Comparison of ENCODE assay signal across 9 cellular contexts in the genomic region with DNA sequence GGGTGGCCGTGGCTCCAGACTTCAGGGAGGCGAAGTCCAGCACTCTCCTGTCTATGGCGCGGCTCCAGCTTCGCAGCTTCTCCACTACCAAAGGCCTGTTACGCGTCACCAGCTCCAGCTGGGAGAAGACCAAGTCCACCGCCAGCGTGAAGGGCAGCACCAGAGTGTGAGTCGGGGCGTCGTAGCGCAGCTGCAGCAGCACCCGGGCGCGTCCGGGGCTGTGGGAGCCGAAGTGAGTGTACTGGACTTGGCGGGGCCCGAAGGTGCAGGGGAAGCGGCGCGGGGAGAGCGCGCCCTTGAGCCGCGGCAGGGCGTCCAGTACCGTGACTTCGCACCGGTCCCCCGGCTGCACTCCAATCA. TPM values are rescaled to one million over a fixed set of nuclear protein-coding genes. Genes with fewer than 3 reads are reported as not detected.
A peak's percentile ranks its signal among the peaks of the same experiment; 100 is the strongest.
DNase-seq lines count a peak whose midpoint lies in the region; ATAC-seq lines count a peak whose summit lies in the region.
"Had no signal": no experiment of that assay in that cellular context is flagged by ENCODE, and none has a peak within 500 bp of the region (broad histone marks: within the 10 kb centered on the region; RNA-seq: fewer than 3 reads in every experiment).

No MANE protein-coding gene starts in this region.

- ATAC-seq in activated naive CD8-positive, alpha-beta T cell treated with anti-CD3 and anti-CD28 coated beads, Interleukin-2, amount 10 ng/mL, durations not matched to agents 7 days and 5 days (ENCODE audit: low read depth), result peak; percentile 44
- ATAC-seq in HG03045 (IDR thresholded peaks at IDR 0.05; ENCODE audit: unreplicated experiment) (no peak), GM21390 (IDR thresholded peaks at IDR 0.05; ENCODE audit: unreplicated experiment) (no peak)

- peak overlapping the region; percentile 80 for H3K4me3 Mint-ChIP-seq in activated naive CD8-positive, alpha-beta T cell treated with anti-CD3 and anti-CD28 coated beads, Interleukin-2, amount 10 ng/mL, durations not matched to agents 7 days and 5 days

- H3K36me3 ChIP-seq in subcutaneous abdominal adipose tissue (ENCODE audit: control insufficient read depth in 5 of 5, insufficient read depth in 5 of 5, low read length in 5 of 5), result no peaks in the 10 kb centered on the region

- H3K27me3 ChIP-seq in subcutaneous abdominal adipose tissue (ENCODE audit: control insufficient read depth in 5 of 5, insufficient read depth in 4 of 5, low read length in 5 of 5), result peaks cover 13 to 36% (median 33%) of the 10 kb centered on the region in 5 donors

- no peak overlapping the region for H3K27ac ChIP-seq in subcutaneous abdominal adipose tissue (ENCODE audit: low read depth, low read length)
- H3K27ac ChIP-seq: VCaP had no signal

- H3K27ac Mint-ChIP-seq in activated naive CD8-positive, alpha-beta T cell treated with anti-CD3 and anti-CD28 coated beads, Interleukin-2, amount 10 ng/mL, durations not matched to agents 7 days and 5 days, result no peak overlapping the region

- POLR2A ChIA-PET in activated naive CD8-positive, alpha-beta T cell treated with anti-CD3 and anti-CD28 coated beads, Interleukin-2, amount 10 ng/mL, durations not matched to agents 7 days and 5 days (lab: Charles Lee), result no interaction called here

- no peak overlapping the region for H3K9ac ChIP-seq in subcutaneous abdominal adipose tissue (ENCODE audit: low read length in 5 of 5)

- peaks cover 0 to 3% (median 0%) of the 10 kb centered on the region in 5 donors for H3K9me3 ChIP-seq in subcutaneous abdominal adipose tissue (ENCODE audit: control insufficient read depth in 5 of 5, low read length in 5 of 5)

- peaks cover 42% of the 10 kb centered on the region for H3K27me3 Mint-ChIP-seq in activated naive CD8-positive, alpha-beta T cell treated with anti-CD3 and anti-CD28 coated beads, Interleukin-2, amount 10 ng/mL, durations not matched to agents 7 days and 5 days

- peaks cover 8% of the 10 kb centered on the region for H3K4me1 Mint-ChIP-seq in activated naive CD8-positive, alpha-beta T cell treated with anti-CD3 and anti-CD28 coated beads, Interleukin-2, amount 10 ng/mL, durations not matched to agents 7 days and 5 days

- H3K9me3 Mint-ChIP-seq in activated naive CD8-positive, alpha-beta T cell treated with anti-CD3 and anti-CD28 coated beads, Interleukin-2, amount 10 ng/mL, durations not matched to agents 7 days and 5 days, result peaks cover 1% of the 10 kb centered on the region

- H3K4me3 ChIP-seq in iPS-11a (ENCODE audit: low read depth, low read length), result peak overlapping the region; percentile 44
- H3K4me3 ChIP-seq in subcutaneous abdominal adipose tissue (ENCODE audit: low read depth in 1 of 5, low read length in 5 of 5), result peak overlapping the region in 4 of 5 donors; percentile 33 to 56 (median 48)

- DNase-seq in NCI-H526 (lab: John Stamatoyannopoulos, UW) (peak; percentile 7 to 64), NCI-H526 treated with DMSO at 0.1 percent for 48 hours (lab: John Stamatoyannopoulos, UW) (no peak), mesenteric fat pad (ENCODE audit: low spot score) (no peak)
- DNase-seq in activated naive CD8-positive, alpha-beta T cell treated with anti-CD3 and anti-CD28 coated beads, Interleukin-2, amount 10 ng/mL, durations not matched to agents 7 days and 5 days, result no peak

- peaks cover 0 to 18% (median 16%) of the 10 kb centered on the region in 5 donors for H3K4me1 ChIP-seq in subcutaneous abdominal adipose tissue (ENCODE audit: control insufficient read depth in 5 of 5, insufficient read depth in 5 of 5, low read length in 5 of 5)

- H3K36me3 Mint-ChIP-seq in activated naive CD8-positive, alpha-beta T cell treated with anti-CD3 and anti-CD28 coated beads, Interleukin-2, amount 10 ng/mL, durations not matched to agents 7 days and 5 days, result no peaks in the 10 kb centered on the region

RNA-seq across cellular contexts. Expression of gene FREM3, which starts 0.4 kb away (rescaled TPM):
- total RNA-seq in activated naive CD8-positive, alpha-beta T cell treated with anti-CD3 and anti-CD28 coated beads, Interleukin-2, amount 10 ng/mL, durations not matched to agents 7 days and 5 days, result not detected
- total RNA-seq in mesenteric fat pad, result not detected

Comparison
In these comparisons a context has a peak if more than half of its experiments do, and no peak if none do; other contexts are left out.
1. DNase-seq: peak in NCI-H526 (2 of 2); none in NCI-H526 treated with DMSO at 0.1 percent for 48 hours (single experiment), activated naive CD8-positive, alpha-beta T cell treated with anti-CD3 and anti-CD28 coated beads, Interleukin-2, amount 10 ng/mL, durations not matched to agents 7 days and 5 days (single experiment) and mesenteric fat pad (single experiment).